17 cellular contexts compared by ENCODE assay signal in the genomic region with DNA sequence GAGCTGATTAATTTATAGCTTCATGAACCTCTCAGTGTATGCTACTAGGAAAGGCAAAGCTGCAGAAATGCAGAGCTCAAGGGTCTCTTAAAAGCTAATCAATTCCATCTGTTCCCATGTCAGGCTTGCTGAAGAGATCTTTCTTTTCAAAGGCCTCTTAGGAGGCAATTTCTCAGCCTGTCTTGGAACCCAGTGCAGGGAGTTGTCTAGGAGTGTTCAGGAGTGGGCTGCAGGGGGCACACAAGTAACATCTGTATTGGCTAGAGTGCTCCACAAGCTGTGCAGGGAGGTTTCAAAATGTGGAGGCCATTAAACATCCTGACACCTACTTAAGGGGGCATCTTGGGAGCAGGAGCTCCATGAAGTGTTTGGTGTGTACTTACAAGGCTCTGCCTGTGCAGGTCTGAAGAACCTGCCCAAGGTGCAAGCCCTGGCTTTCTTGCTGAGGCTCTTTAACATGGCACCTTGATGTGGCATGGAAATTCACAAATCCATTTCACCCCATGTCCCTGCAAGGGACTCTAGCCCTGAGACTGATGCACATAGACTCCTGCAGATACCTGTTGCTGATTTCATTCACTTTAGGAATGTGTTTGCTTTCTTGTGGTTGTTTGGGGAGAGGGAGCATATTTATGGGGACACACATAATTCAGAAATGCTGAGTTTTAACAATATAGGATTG.
DNase-seq lines count a peak whose midpoint lies in the region; ATAC-seq, FAIRE-seq and TF ChIP-seq lines count a peak whose summit lies in the region.
"Had no signal": no experiment of that assay in that cellular context is flagged by ENCODE, and none has a peak within 500 bp of the region (broad histone marks: within the 10 kb centered on the region; RNA-seq: fewer than 3 reads in every experiment).

No MANE protein-coding gene starts in this region.

- H2AFZ ChIP-seq in Karpas-422 (ENCODE audit: low read length) = no peak overlapping the region

- 0 out of 2 replicates have a peak, but pooled peaks have one; percentile 10 for TF ChIP-seq CTCF in BE2C (IDR thresholded peaks at IDR 0.05; ENCODE audit: low read depth, low read length)
- peak; percentile 25 for TF ChIP-seq CTCF in astrocyte of the cerebellum (IDR thresholded peaks at IDR 0.05; ENCODE audit: low read depth, low read length, missing control alignments)
- no peak for TF ChIP-seq CTCF in left lung (IDR thresholded peaks at IDR 0.05)
- TF ChIP-seq CTCF in kidney (IDR thresholded peaks at IDR 0.05; ENCODE audit: borderline replicate concordance, extremely low read depth, insufficient read depth) = no peak

- ATAC-seq in left lung (peak; percentile 26), GM18858 (IDR thresholded peaks at IDR 0.05; ENCODE audit: unreplicated experiment) (no peak)
- ATAC-seq: naive thymus-derived CD4-positive, alpha-beta T cell had no signal

- no peaks in the 10 kb centered on the region for H4K20me1 ChIP-seq in Karpas-422 (ENCODE audit: insufficient read depth, low read depth, low read length)

- no peaks in the 10 kb centered on the region for H3K36me3 ChIP-seq in BE2C
- H3K36me3 ChIP-seq in Karpas-422 (ENCODE audit: insufficient read depth, low read length) = no peaks in the 10 kb centered on the region
- H3K36me3 ChIP-seq in left lung = no peaks in the 10 kb centered on the region
- no peaks in the 10 kb centered on the region for H3K36me3 ChIP-seq in kidney (ENCODE audit: control insufficient read depth in 1 of 2, insufficient read depth in 2 of 2, low read length in 2 of 2)
- H3K36me3 ChIP-seq: sigmoid colon had no signal

- H3K9me3 ChIP-seq in BE2C (no peaks in the 10 kb centered on the region), Karpas-422 (ENCODE audit: low read length) (no peaks in the 10 kb centered on the region), left lung (no peaks in the 10 kb centered on the region), kidney (ENCODE audit: control insufficient read depth in 1 of 2, low read length in 2 of 2) (no peaks in the 10 kb centered on the region)
- H3K9me3 ChIP-seq: sigmoid colon had no signal

- FAIRE-seq in kidney (lab: Jason Lieb, UNC) = no peak
- FAIRE-seq: frontal cortex had no signal

- H3K4me3 ChIP-seq in BE2C (ENCODE audit: low read depth, low read length) (no peak overlapping the region), Karpas-422 (ENCODE audit: low read length) (no peak overlapping the region), astrocyte of the cerebellum (ENCODE audit: low read depth, low read length) (no peak overlapping the region), left lung (no peak overlapping the region), kidney (ENCODE audit: low read length in 2 of 2) (no peak overlapping the region)
- H3K4me3 ChIP-seq: sigmoid colon had no signal

- intact Hi-C loops in left lung (cut with DNase I) (no loop called here), kidney (cut with DNase I) (no loop called here)

- H3K9ac ChIP-seq in Karpas-422 (ENCODE audit: low read length) = no peak overlapping the region
- no peak overlapping the region for H3K9ac ChIP-seq in kidney (ENCODE audit: low read length in 2 of 2)

- in situ Hi-C loops in astrocyte of the cerebellum (cut with HindIII; ENCODE audit: low sequenced_read_pairs) = no loop called here

- H3K4me1 ChIP-seq in BE2C (no peaks in the 10 kb centered on the region), Karpas-422 (ENCODE audit: low read length) (no peaks in the 10 kb centered on the region), left lung (no peaks in the 10 kb centered on the region), kidney (ENCODE audit: control insufficient read depth in 1 of 2, insufficient read depth in 1 of 2, low read depth in 1 of 2, low read length in 2 of 2) (no peaks in the 10 kb centered on the region)
- H3K4me1 ChIP-seq: sigmoid colon had no signal

- no peaks in the 10 kb centered on the region for H3K79me2 ChIP-seq in Karpas-422 (ENCODE audit: low read length)

- no peaks in the 10 kb centered on the region for H3K9me2 ChIP-seq in Karpas-422 (replicated peaks; ENCODE audit: insufficient read depth, low read length)

- H3K27me3 ChIP-seq in BE2C (no peaks in the 10 kb centered on the region), Karpas-422 (ENCODE audit: low read length) (no peaks in the 10 kb centered on the region), left lung (no peaks in the 10 kb centered on the region)
- H3K27me3 ChIP-seq: sigmoid colon had no signal

- H3K4me2 ChIP-seq in Karpas-422 (ENCODE audit: low read depth, low read length, poor library complexity, severe bottlenecking) = no peak overlapping the region

- H3K27ac ChIP-seq in Karpas-422 (ENCODE audit: low read length) = no peak overlapping the region
- H3K27ac ChIP-seq in left lung = no peak overlapping the region
- H3K27ac ChIP-seq in kidney (ENCODE audit: low read depth in 2 of 2, low read length in 2 of 2) = no peak overlapping the region
- H3K27ac ChIP-seq: sigmoid colon had no signal

- DNase-seq in BE2C (no peak), Karpas-422 (peak; percentile 62), astrocyte of the cerebellum (ENCODE audit: low read depth) (no peak), left lung (no peak), medulla oblongata (ENCODE audit: extremely low spot score) (no peak), OCI-M2 (lab: John Stamatoyannopoulos, UW; ENCODE audit: unreplicated experiment) (no peak), kidney (no peak)
- DNase-seq: activated B cell treated with CpG ODN at 0.5 μM for 24 hours; activated naive CD8-positive, alpha-beta T cell treated with anti-CD3 and anti-CD28 coated beads for 36 hours; GF-D8; islet precursor cell; naive thymus-derived CD4-positive, alpha-beta T cell; NCI-H1105 treated with DMSO at 0.1 percent for 48 hours; sigmoid colon; stimulated activated naive CD4-positive, alpha-beta T cell had no signal

Comparison
In these comparisons a context has a peak if more than half of its experiments do, and no peak if none do; other contexts are left out.
1. CTCF ChIP-seq: peak in BE2C (single experiment) and astrocyte of the cerebellum (single experiment); none in left lung (0 of 2) and kidney (single experiment).